In the genomic region with DNA sequence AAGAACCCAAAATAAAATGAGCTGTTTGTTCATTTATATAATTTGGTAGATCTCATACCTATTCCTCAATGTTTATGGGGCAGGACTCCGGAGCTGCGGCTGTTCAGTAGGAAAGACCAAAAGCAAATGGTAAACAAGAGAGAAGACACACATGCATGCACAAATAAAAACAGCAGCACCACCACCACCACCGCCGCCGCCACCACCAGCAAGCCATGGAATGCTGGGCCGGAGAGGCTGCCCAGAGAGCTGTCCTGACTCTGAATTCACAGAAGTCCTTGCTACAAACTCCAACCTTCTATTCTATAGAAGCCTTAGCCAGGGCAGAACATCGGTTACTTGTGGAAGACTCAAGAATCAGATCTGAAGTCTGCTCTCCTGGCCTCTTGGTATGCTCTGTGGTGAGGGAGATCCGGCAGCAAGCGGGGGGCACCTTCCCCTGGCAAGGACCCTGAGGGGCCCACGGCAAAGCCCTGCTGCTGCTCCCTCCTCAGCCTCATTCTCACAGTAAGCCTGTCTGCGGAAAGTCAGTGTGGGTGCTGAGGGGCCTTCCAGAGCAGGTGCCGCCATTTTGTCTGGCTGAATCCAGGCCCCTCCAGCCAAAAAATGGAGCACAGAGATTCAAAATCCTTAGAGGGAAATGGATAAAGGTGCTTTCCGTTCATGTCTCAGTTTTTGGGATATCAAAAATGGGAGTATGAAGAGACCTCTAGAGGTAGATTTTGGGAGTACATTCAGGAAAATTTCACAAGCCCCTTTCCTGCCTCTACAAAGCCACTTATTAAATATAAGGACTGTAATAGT, we compare ENCODE assay signal across 9 cellular contexts. TPM values are rescaled to one million over a fixed set of nuclear protein-coding genes. Genes with fewer than 3 reads are reported as not detected.
DNase-seq lines count a peak whose midpoint lies in the region; ATAC-seq and TF ChIP-seq lines count a peak whose summit lies in the region.
"Had no signal": no experiment of that assay in that cellular context is flagged by ENCODE, and none has a peak within 500 bp of the region (broad histone marks: within the 10 kb centered on the region; RNA-seq: fewer than 3 reads in every experiment).

No MANE protein-coding gene starts in this region.

- POLR2A ChIA-PET in WTC11 (lab: Charles Lee): no interaction called here

- no peaks in the 10 kb centered on the region for H3K36me3 Mint-ChIP-seq in Calu3 (ENCODE audit: insufficient read depth, unreplicated experiment)
- no peaks in the 10 kb centered on the region for H3K36me3 Mint-ChIP-seq in WTC11

- H3K4me1 Mint-ChIP-seq in Calu3 (ENCODE audit: low read depth, unreplicated experiment): no peaks in the 10 kb centered on the region
- H3K4me1 Mint-ChIP-seq in WTC11: peaks cover 54% of the 10 kb centered on the region

- ATAC-seq in WTC11 (no peak), left lung (peak; percentile 66), HG02870 (IDR thresholded peaks at IDR 0.05; ENCODE audit: unreplicated experiment) (no peak), HG03045 (IDR thresholded peaks at IDR 0.05; ENCODE audit: unreplicated experiment) (no peak)

- CTCF ChIA-PET in Calu3 (lab: Charles Lee): no interaction called here
- CTCF ChIA-PET in WTC11 (lab: Charles Lee): interaction anchor here (0.6 to 2.3 kb wide), 6 partner anchors 12 to 35 kb away, joined by 3 to 11 read pairs (median 4); no protein-coding TSS in a partner anchor

- no peak overlapping the region for H3K4me2 ChIP-seq in KMS-11

- H3K4me3 Mint-ChIP-seq in Calu3 (ENCODE audit: low read depth, unreplicated experiment) (no peak overlapping the region), WTC11 (no peak overlapping the region)

- H3K4me3 ChIP-seq in KMS-11 (IDR thresholded peaks at IDR 0.05; ENCODE audit: insufficient read depth, low read depth, low read length) (no peak overlapping the region), left lung (no peak overlapping the region)

- no peaks in the 10 kb centered on the region for H3K36me3 ChIP-seq in KMS-11 (ENCODE audit: insufficient read depth)
- no peaks in the 10 kb centered on the region for H3K36me3 ChIP-seq in left lung
- H3K36me3 ChIP-seq: neutrophil had no signal

- intact Hi-C loops in Calu3 (cut with micrococcal nuclease; ENCODE audit: unreplicated experiment) (no loop called here), left lung (cut with DNase I) (no loop called here)

- DNase-seq in Calu3 (no peak), WTC11 (ENCODE audit: low spot score) (no peak), left lung (peak in 1 of 2 donors; percentile 30), NCI-H226 (no peak), nucleus accumbens (lab: John Stamatoyannopoulos, UW) (no peak)

- H3K9ac ChIP-seq in KMS-11: no peak overlapping the region

- no peak overlapping the region for H3K27ac ChIP-seq in KMS-11
- H3K27ac ChIP-seq in left lung: no peak overlapping the region
- H3K27ac ChIP-seq: neutrophil had no signal

- H3K27me3 ChIP-seq in KMS-11 (ENCODE audit: insufficient read depth, low read depth) (no peaks in the 10 kb centered on the region), left lung (no peaks in the 10 kb centered on the region)

- no peaks in the 10 kb centered on the region for H3K79me2 ChIP-seq in KMS-11 (ENCODE audit: insufficient read depth, low read depth)

- no peaks in the 10 kb centered on the region for H3K27me3 Mint-ChIP-seq in Calu3 (ENCODE audit: unreplicated experiment)
- peaks cover 16% of the 10 kb centered on the region for H3K27me3 Mint-ChIP-seq in WTC11 (ENCODE audit: low read depth)

- BruUV-seq in Calu3 (replicated peaks; lab: Mats Ljungman, UMichigan): no TSS peak

- no peaks in the 10 kb centered on the region for H4K20me1 ChIP-seq in KMS-11 (ENCODE audit: insufficient read depth)

- H2AFZ ChIP-seq in KMS-11 (ENCODE audit: low read depth): no peak overlapping the region

- H3K9me3 Mint-ChIP-seq in Calu3 (ENCODE audit: low read depth, unreplicated experiment) (no peaks in the 10 kb centered on the region), WTC11 (no peaks in the 10 kb centered on the region)

- TF ChIP-seq CTCF in Calu3 (IDR thresholded peaks at IDR 0.05; ENCODE audit: unreplicated experiment) (peak; percentile 40), KMS-11 (conservative IDR thresholded peaks at IDR 0.05; ENCODE audit: low read depth, low read length) (peak; percentile 72), WTC11 (IDR thresholded peaks at IDR 0.05) (peak; percentile 50; the same call in 1 of the 2 replicates), left lung (IDR thresholded peaks at IDR 0.05) (peak; percentile 39 to 45)

- no peak overlapping the region for H3K27ac Mint-ChIP-seq in Calu3 (ENCODE audit: unreplicated experiment)
- H3K27ac Mint-ChIP-seq in WTC11: no peak overlapping the region

- no peaks in the 10 kb centered on the region for H3K9me3 ChIP-seq in left lung
- H3K9me3 ChIP-seq: neutrophil had no signal

- H3K4me1 ChIP-seq in KMS-11 (ENCODE audit: low read depth, poor library complexity, severe bottlenecking) (no peaks in the 10 kb centered on the region), left lung (peaks cover 0 to 42% of the 10 kb centered on the region in 2 donors)

TF ChIP-seq in WTC11, 78 proteins besides CTCF, POLR2A, EP300 and RAD21:
- TF ChIP-seq NR2C2 (CRISPR knock-in tag; IDR thresholded peaks at IDR 0.05): no peak
- TF ChIP-seq, protein P1, sequence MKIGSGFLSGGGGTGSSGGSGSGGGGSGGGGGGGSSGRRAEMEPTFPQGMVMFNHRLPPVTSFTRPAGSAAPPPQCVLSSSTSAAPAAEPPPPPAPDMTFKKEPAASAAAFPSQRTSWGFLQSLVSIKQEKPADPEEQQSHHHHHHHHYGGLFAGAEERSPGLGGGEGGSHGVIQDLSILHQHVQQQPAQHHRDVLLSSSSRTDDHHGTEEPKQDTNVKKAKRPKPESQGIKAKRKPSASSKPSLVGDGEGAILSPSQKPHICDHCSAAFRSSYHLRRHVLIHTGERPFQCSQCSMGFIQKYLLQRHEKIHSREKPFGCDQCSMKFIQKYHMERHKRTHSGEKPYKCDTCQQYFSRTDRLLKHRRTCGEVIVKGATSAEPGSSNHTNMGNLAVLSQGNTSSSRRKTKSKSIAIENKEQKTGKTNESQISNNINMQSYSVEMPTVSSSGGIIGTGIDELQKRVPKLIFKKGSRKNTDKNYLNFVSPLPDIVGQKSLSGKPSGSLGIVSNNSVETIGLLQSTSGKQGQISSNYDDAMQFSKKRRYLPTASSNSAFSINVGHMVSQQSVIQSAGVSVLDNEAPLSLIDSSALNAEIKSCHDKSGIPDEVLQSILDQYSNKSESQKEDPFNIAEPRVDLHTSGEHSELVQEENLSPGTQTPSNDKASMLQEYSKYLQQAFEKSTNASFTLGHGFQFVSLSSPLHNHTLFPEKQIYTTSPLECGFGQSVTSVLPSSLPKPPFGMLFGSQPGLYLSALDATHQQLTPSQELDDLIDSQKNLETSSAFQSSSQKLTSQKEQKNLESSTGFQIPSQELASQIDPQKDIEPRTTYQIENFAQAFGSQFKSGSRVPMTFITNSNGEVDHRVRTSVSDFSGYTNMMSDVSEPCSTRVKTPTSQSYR (CRISPR knock-in tag; IDR thresholded peaks at IDR 0.05): no peak
- no peak for TF ChIP-seq GABPB1 (CRISPR knock-in tag; IDR thresholded peaks at IDR 0.05)

RNA-seq across cellular contexts. Expression of a gene that starts 6.4 kb away (rescaled TPM):
- total RNA-seq in Calu3 (2022) (0.15 TPM in 1 of 2 replicates, not detected in the other), WTC11 (2021) (6.2 to 11.8 TPM (median 6.8 TPM) in 3 replicates), left lung (10 to 100 TPM in 1 of 2 donors, 1 to 10 TPM in 1; 7.7 to 15.9 TPM)

RNA-seq across cellular contexts. Expression of a gene that starts 43.8 kb away (rescaled TPM):
- total RNA-seq in Calu3 (2022): 122 and 137 TPM in 2 replicates
- 90.0 to 126 TPM (median 96.2 TPM) in 3 replicates for total RNA-seq in WTC11 (2021)
- 100 to 1,000 TPM; 114 to 123 TPM for total RNA-seq in left lung
